In genomic region chr17:37824534-37825485, GRCh38 we compare ENCODE assay signal across 11 cellular contexts.
DNase-seq lines count a peak whose midpoint lies in the region; ATAC-seq and TF ChIP-seq lines count a peak whose summit lies in the region.
"Had no signal": no experiment of that assay in that cellular context is flagged by ENCODE, and none has a peak within 500 bp of the region (broad histone marks: within the 10 kb centered on the region; RNA-seq: fewer than 3 reads in every experiment).

No MANE protein-coding gene starts in this region.

- ATAC-seq in left ventricle myocardium superior (peak; percentile 25), Right ventricle myocardium superior (ENCODE audit: poor library complexity) (no peak), PC-3 (peak; percentile 77), GM21786 (IDR thresholded peaks at IDR 0.05; ENCODE audit: unreplicated experiment) (no peak), GM18505 (IDR thresholded peaks at IDR 0.05; ENCODE audit: unreplicated experiment) (no peak)
- ATAC-seq: mucosa of descending colon had no signal

- no peak overlapping the region for H3K4me3 ChIP-seq in PC-3 (ENCODE audit: low read length)
- H3K4me3 ChIP-seq in fibroblast of the aortic adventitia (ENCODE audit: low read depth, low read length) = no peak overlapping the region
- H3K4me3 ChIP-seq: HAP-1, mucosa of descending colon had no signal

- no peaks in the 10 kb centered on the region for H3F3A ChIP-seq in PC-3 (ENCODE audit: low read length, unreplicated experiment)

- H3K27me3 ChIP-seq in PC-3 (ENCODE audit: low read length) = no peaks in the 10 kb centered on the region

- H3K4me1 ChIP-seq in PC-3 (ENCODE audit: insufficient read depth, low read length) = peaks cover 17% of the 10 kb centered on the region
- H3K4me1 ChIP-seq: HAP-1 had no signal

- intact Hi-C loops in left ventricle myocardium superior (cut with micrococcal nuclease) (no loop called here), Right ventricle myocardium superior (cut with DNase I) (no loop called here), PC-3 (cut with micrococcal nuclease) (no loop called here)

- DNase-seq in left ventricle myocardium superior (no peak), Right ventricle myocardium superior (no peak), PC-3 (peak; percentile 63), fibroblast of the aortic adventitia (ENCODE audit: low read depth) (peak; percentile 71), NCI-H446 (lab: John Stamatoyannopoulos, UW) (no peak)
- DNase-seq in stimulated activated CD4-positive, alpha-beta T cell treated with anti-CD3 and anti-CD28 coated beads, Interleukin-4, amount 100 ng/mL, for 1 hour = no peak
- DNase-seq: amygdala, mucosa of descending colon had no signal

- H3K9ac ChIP-seq in PC-3 (ENCODE audit: low read length) = no peak overlapping the region

- TF ChIP-seq CTCF in PC-3 (conservative IDR thresholded peaks at IDR 0.05; ENCODE audit: low read depth, low read length) = no peak
- TF ChIP-seq CTCF in fibroblast of the aortic adventitia (IDR thresholded peaks at IDR 0.05; ENCODE audit: insufficient read depth, low read length) = no peak

- TF ChIP-seq POLR2A in GM18505 (IDR thresholded peaks at IDR 0.05; ENCODE audit: borderline replicate concordance, extremely low read depth, insufficient read depth, insufficient read length) = no peak

- no peaks in the 10 kb centered on the region for H4K20me1 ChIP-seq in PC-3 (ENCODE audit: low read length)

- no peaks in the 10 kb centered on the region for H3K36me3 ChIP-seq in PC-3 (ENCODE audit: low read depth, low read length)
- H3K36me3 ChIP-seq: HAP-1 had no signal

- BruUV-seq in PC-3 (replicated peaks; lab: Mats Ljungman, UMichigan) = no TSS peak

- no peak overlapping the region for H3K4me2 ChIP-seq in PC-3 (ENCODE audit: low read length)

- no peaks in the 10 kb centered on the region for H3K9me2 ChIP-seq in PC-3 (replicated peaks; ENCODE audit: low read length)

- no peak overlapping the region for H3K27ac ChIP-seq in PC-3 (ENCODE audit: low read length)

- H3K9me3 ChIP-seq in PC-3 (ENCODE audit: low read length) = no peaks in the 10 kb centered on the region
- H3K9me3 ChIP-seq: HAP-1, mucosa of descending colon had no signal

- CTCF ChIA-PET in PC-3 (lab: Charles Lee) = interaction anchor here (1.0 kb wide), 1 partner anchor 8 kb away, joined by 3 read pairs; no protein-coding TSS in a partner anchor

- POLR2A ChIA-PET in PC-3 (lab: Charles Lee; ENCODE audit: unreplicated experiment) = no interaction called here

- H2AFZ ChIP-seq in PC-3 (ENCODE audit: low read length) = no peak overlapping the region

- no peaks in the 10 kb centered on the region for H3K79me2 ChIP-seq in PC-3 (ENCODE audit: low read length)

Comparison
In these comparisons a context has a peak if more than half of its experiments do, and no peak if none do; other contexts are left out.
1. ATAC-seq: peak in left ventricle myocardium superior (single experiment) and PC-3 (single experiment); none in Right ventricle myocardium superior (single experiment), GM21786 (single experiment) and GM18505 (single experiment).
2. DNase-seq: peak in PC-3 (single experiment) and fibroblast of the aortic adventitia (single experiment); none in left ventricle myocardium superior (single experiment), Right ventricle myocardium superior (single experiment), stimulated activated CD4-positive, alpha-beta T cell treated with anti-CD3 and anti-CD28 coated beads, Interleukin-4, amount 100 ng/mL, for 1 hour (single experiment) and NCI-H446 (0 of 2).